In the genomic region with DNA sequence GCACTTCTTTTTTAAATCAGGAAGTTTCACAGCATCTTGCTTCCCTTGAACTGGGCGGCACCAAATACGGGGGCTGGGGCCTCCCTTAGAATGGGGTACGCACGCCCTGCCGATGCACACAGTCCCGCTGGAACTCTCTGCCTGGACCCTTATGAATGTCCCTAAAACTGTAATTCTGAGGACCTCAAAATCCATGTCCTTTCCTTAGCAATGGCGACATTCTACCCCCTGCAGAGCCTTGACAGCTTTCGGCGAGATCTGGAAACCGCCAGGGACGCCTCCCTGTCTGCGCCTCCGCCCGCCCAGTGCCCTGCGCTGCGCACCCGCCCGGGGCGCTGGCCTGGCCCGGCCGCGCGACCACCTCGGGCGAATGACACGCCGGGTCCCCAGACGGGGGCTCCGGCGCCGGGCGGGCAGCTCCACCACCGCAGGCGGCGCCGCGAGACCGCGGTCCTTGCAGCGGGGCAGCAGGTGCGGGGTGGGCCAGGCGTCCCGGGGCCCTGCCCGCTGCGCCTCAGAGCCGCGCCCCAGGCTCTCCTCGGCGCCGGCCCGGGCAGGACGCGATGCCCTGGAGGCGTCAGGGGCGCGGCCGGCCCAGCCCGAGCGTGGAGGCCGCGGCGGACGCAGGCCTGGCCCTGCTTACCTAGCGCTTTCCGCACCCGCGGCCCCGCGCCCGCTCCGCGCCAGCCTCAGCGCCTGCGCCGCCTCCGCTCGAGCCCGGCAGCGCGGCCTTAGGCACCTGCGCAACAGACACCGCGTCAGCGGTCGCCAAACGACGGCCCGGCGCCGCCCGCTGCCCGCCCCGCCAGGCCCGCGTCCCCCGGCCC, we compare ENCODE assay signal across 8 cellular contexts. TPM values are rescaled to one million over a fixed set of nuclear protein-coding genes. Genes with fewer than 3 reads are reported as not detected.
DNase-seq lines count a peak whose midpoint lies in the region; ATAC-seq and TF ChIP-seq lines count a peak whose summit lies in the region.

No MANE protein-coding gene starts in this region.

- H3K9me3 Mint-ChIP-seq in nephron, result no peaks in the 10 kb centered on the region

- H3K4me3 ChIP-seq in esophagus squamous epithelium, result peak overlapping the region; percentile 61 to 98 (median 92)
- H3K4me3 ChIP-seq in stomach smooth muscle (ENCODE audit: low read length in 2 of 2), result peak overlapping the region; percentile 67 to 100

- peak overlapping the region; percentile 64 to 71 for H3K9ac ChIP-seq in stomach smooth muscle (ENCODE audit: low read length in 2 of 2)

- H3K4me1 ChIP-seq in esophagus squamous epithelium (peaks cover 27 to 75% (median 39%) of the 10 kb centered on the region in 3 donors), stomach smooth muscle (ENCODE audit: control insufficient read depth, insufficient read depth, low read length) (peaks cover 33% of the 10 kb centered on the region)

- H3K9me3 ChIP-seq in esophagus squamous epithelium (no peaks in the 10 kb centered on the region), stomach smooth muscle (ENCODE audit: control insufficient read depth in 2 of 2, low read length in 2 of 2) (no peaks in the 10 kb centered on the region)

- H3K36me3 ChIP-seq in esophagus squamous epithelium (peaks cover 0 to 43% (median 13%) of the 10 kb centered on the region in 3 donors), stomach smooth muscle (ENCODE audit: control insufficient read depth in 2 of 2, insufficient read depth in 2 of 2, low read length in 2 of 2) (peaks cover 15 to 17% of the 10 kb centered on the region in 2 donors)

- TF ChIP-seq POLR2A in esophagus squamous epithelium (IDR thresholded peaks at IDR 0.05), result no peak

- peak overlapping the region; percentile 72 to 95 (median 93) for H3K27ac ChIP-seq in esophagus squamous epithelium
- H3K27ac ChIP-seq in stomach smooth muscle (ENCODE audit: low read length), result no peak overlapping the region

- H3K4me3 Mint-ChIP-seq in nephron, result peak overlapping the region; percentile 72 to 84 (median 82)

- 6 to 15% methylated on average over 4 to 6 of the region's 96 CpGs for WGBS in esophagus squamous epithelium, 2 donors

- peaks cover 3% of the 10 kb centered on the region for H3K27me3 Mint-ChIP-seq in nephron (ENCODE audit: low read depth)

- TF ChIP-seq CTCF in esophagus squamous epithelium (IDR thresholded peaks at IDR 0.05) (peak in 2 of 6 experiments; percentile 22 to 36), nephron (IDR thresholded peaks at IDR 0.05; ENCODE audit: unreplicated experiment in 3 of 3) (no peak)

- intact Hi-C loops in esophagus squamous epithelium (cut with DNase I), result no loop called here

- H3K36me3 Mint-ChIP-seq in nephron (ENCODE audit: low read depth), result peaks cover 10% of the 10 kb centered on the region

- ATAC-seq in HG02798 (IDR thresholded peaks at IDR 0.05; ENCODE audit: poor library complexity, unreplicated experiment), result peak; percentile 62

- DNase-seq in SIG-M5 treated with dmso at 0.1 percent for 504 hours (lab: John Stamatoyannopoulos, UW; ENCODE audit: unreplicated experiment) (peak; percentile 65), SIG-M5 (lab: John Stamatoyannopoulos, UW) (no peak), NCI-H2171 treated with DMSO at 0.1 percent for 48 hours (lab: John Stamatoyannopoulos, UW) (peak; percentile 66), activated T-cell treated with anti-CD3 and anti-CD28 coated beads for 24 hours (ENCODE audit: low read depth) (peak; percentile 63), esophagus squamous epithelium (lab: John Stamatoyannopoulos, UW) (no peak)

- peak overlapping the region in 1 of 3 experiments; percentile 24 for H3K27ac Mint-ChIP-seq in nephron

- H3K27me3 ChIP-seq in esophagus squamous epithelium, result no peaks in the 10 kb centered on the region
- no peaks in the 10 kb centered on the region for H3K27me3 ChIP-seq in stomach smooth muscle (ENCODE audit: control insufficient read depth in 1 of 2, insufficient read depth in 2 of 2, low read length in 2 of 2)

- peaks cover 24% of the 10 kb centered on the region for H3K4me1 Mint-ChIP-seq in nephron

RNA-seq across cellular contexts. Expression of a gene that starts 0.5 kb away (rescaled TPM):
- 10 to 100 TPM; 30.6 to 56.5 (median 43.4) TPM for total RNA-seq in esophagus squamous epithelium

RNA-seq across cellular contexts. Expression of a gene that starts 0.9 kb away (rescaled TPM):
- total RNA-seq in esophagus squamous epithelium, result 10 to 100 TPM; 34.3 to 52.3 (median 46.9) TPM

RNA-seq across cellular contexts. Expression of a gene that starts 32.6 kb away (rescaled TPM):
- not detected for total RNA-seq in esophagus squamous epithelium

RNA-seq across cellular contexts. Expression of a gene that starts 43.3 kb away (rescaled TPM):
- 10 to 100 TPM; 71.4 to 91.5 (median 79.5) TPM for total RNA-seq in esophagus squamous epithelium

RNA-seq across cellular contexts. Expression of a gene that starts 43.7 kb away (rescaled TPM):
- 10 to 100 TPM; 27.8 to 84.5 (median 45.1) TPM for total RNA-seq in esophagus squamous epithelium

Comparison
In these comparisons a context has a peak if more than half of its experiments do, and no peak if none do; other contexts are left out.
1. DNase-seq: peak in SIG-M5 treated with dmso at 0.1 percent for 504 hours (single experiment), NCI-H2171 treated with DMSO at 0.1 percent for 48 hours (single experiment) and activated T-cell treated with anti-CD3 and anti-CD28 coated beads for 24 hours (single experiment); none in SIG-M5 (single experiment) and esophagus squamous epithelium (single experiment).